1 cellular context compared by ENCODE assay signal in genomic region chr17:76737676-76738467, GRCh38.
TF ChIP-seq lines count a peak whose summit lies in the region.

Gene MFSD11, plus strand, starts transcription at chr17:76738119. Its CDS starts 234 bp downstream, at chr17:76738353.

TF ChIP-seq in K562, 482 proteins besides CTCF, POLR2A, EP300 and RAD21 (continued from another document and continues in another):
- TF ChIP-seq RNF219 (CRISPR knock-in tag; IDR thresholded peaks at IDR 0.05) (no peak), GATAD2B (IDR thresholded peaks at IDR 0.05; ENCODE audit: borderline replicate concordance) (no peak; the same call in 1 of the 2 replicates), ZNF324 (CRISPR knock-in tag; IDR thresholded peaks at IDR 0.05) (no peak), SRSF7 (optimal IDR thresholded peaks at IDR 0.05; ENCODE audit: low read depth, low read length) (no peak), ZNF384 (IDR thresholded peaks at IDR 0.05; ENCODE audit: low read depth, low read length) (peak; percentile 0; the same call in 1 of the 2 replicates), THRB (CRISPR knock-in tag; conservative IDR thresholded peaks at IDR 0.05) (no peak), MXD1 (CRISPR knock-in tag; IDR thresholded peaks at IDR 0.05; ENCODE audit: borderline replicate concordance, poor library complexity, severe bottlenecking) (no peak), CHCHD3 (CRISPR knock-in tag; IDR thresholded peaks at IDR 0.05) (no peak), ESRRB (CRISPR knock-in tag; IDR thresholded peaks at IDR 0.05; ENCODE audit: borderline replicate concordance) (no peak), ERF (CRISPR knock-in tag; IDR thresholded peaks at IDR 0.05) (peak; percentile 85; the same call in 1 of the 2 replicates), HINFP (tag; conservative IDR thresholded peaks at IDR 0.05; ENCODE audit: low read depth) (no peak), FOXJ3 (CRISPR knock-in tag; IDR thresholded peaks at IDR 0.05) (no peak), ZNF644 (tag; IDR thresholded peaks at IDR 0.05; ENCODE audit: low read depth) (no peak), GATAD2A (IDR thresholded peaks at IDR 0.05) (no peak), PRPF4 (IDR thresholded peaks at IDR 0.05; ENCODE audit: insufficient read depth, low read depth, low read length, poor library complexity, severe bottlenecking) (no peak), NFIC (IDR thresholded peaks at IDR 0.05) (peak; percentile 81), SAP30 (IDR thresholded peaks at IDR 0.05; ENCODE audit: borderline replicate concordance, insufficient read depth, low read depth, low read length, poor library complexity, severe bottlenecking) (peak; percentile 83), PREB (CRISPR knock-in tag; IDR thresholded peaks at IDR 0.05) (peak; percentile 77; the same call in 1 of the 2 replicates), ZNF77 (CRISPR knock-in tag; IDR thresholded peaks at IDR 0.05) (no peak), SMAD1 (IDR thresholded peaks at IDR 0.05; ENCODE audit: low read depth, low read length, partially characterized antibody) (no peak), CREBBP (IDR thresholded peaks at IDR 0.05; ENCODE audit: low read depth, low read length) (no peak), ZHX1 (conservative IDR thresholded peaks at IDR 0.05; ENCODE audit: low read length) (no peak), KLF16 (IDR thresholded peaks at IDR 0.05) (no peak), CLOCK (CRISPR knock-in tag; IDR thresholded peaks at IDR 0.05; ENCODE audit: borderline replicate concordance) (no peak), NFRKB (IDR thresholded peaks at IDR 0.05; ENCODE audit: low read depth) (peak; percentile 21; the same call in 1 of the 2 replicates), ARID2 (IDR thresholded peaks at IDR 0.05) (no peak), ASH1L (IDR thresholded peaks at IDR 0.05; ENCODE audit: borderline replicate concordance, low read depth, partially characterized antibody) (no peak), HIVEP1 (CRISPR knock-in tag; IDR thresholded peaks at IDR 0.05) (no peak), HMGN3 (IDR thresholded peaks at IDR 0.05; ENCODE audit: borderline replicate concordance, extremely low read depth, insufficient read length, low read depth, low read length) (peak; percentile 87), PHF8 (IDR thresholded peaks at IDR 0.05; ENCODE audit: borderline replicate concordance, low read length) (peak; percentile 76; the same call in 1 of the 2 replicates), ZNF12 (CRISPR knock-in tag; IDR thresholded peaks at IDR 0.05) (no peak), NUFIP1 (IDR thresholded peaks at IDR 0.05; ENCODE audit: partially characterized antibody) (no peak), NKRF (IDR thresholded peaks at IDR 0.05; ENCODE audit: borderline replicate concordance) (peak; percentile 78), MCM3 (IDR thresholded peaks at IDR 0.05) (no peak), ZSCAN32 (CRISPR knock-in tag; IDR thresholded peaks at IDR 0.05) (no peak), SMAD4 (CRISPR knock-in tag; conservative IDR thresholded peaks at IDR 0.05) (peak; percentile 86), MIER1 (IDR thresholded peaks at IDR 0.05; ENCODE audit: low read depth) (no peak), CBX8 (IDR thresholded peaks at IDR 0.05; ENCODE audit: borderline replicate concordance, extremely low read depth, low read depth, low read length, poor library complexity, severe bottlenecking) (no peak), RBM17 (IDR thresholded peaks at IDR 0.05; ENCODE audit: borderline replicate concordance, low read depth, low read length) (no peak), ZKSCAN8 (CRISPR knock-in tag; IDR thresholded peaks at IDR 0.05) (no peak), ZNF444 (CRISPR knock-in tag; IDR thresholded peaks at IDR 0.05) (no peak), NR2C1 (IDR thresholded peaks at IDR 0.05) (no peak), NR2C1 (tag; IDR thresholded peaks at IDR 0.05) (peak; percentile 4; the same call in 1 of the 2 replicates), KLF10 (CRISPR knock-in tag; IDR thresholded peaks at IDR 0.05) (no peak), FOS (IDR thresholded peaks at IDR 0.05; ENCODE audit: extremely low read depth, insufficient read length) (peak; percentile 33), MECOM (CRISPR knock-in tag; IDR thresholded peaks at IDR 0.05) (0 out of 2 replicates have a peak, but pooled peaks have one; percentile 23), MEF2D (tag; conservative IDR thresholded peaks at IDR 0.05; ENCODE audit: low read depth) (no peak), PCBP1 (IDR thresholded peaks at IDR 0.05; ENCODE audit: low read depth, low read length, poor library complexity, severe bottlenecking) (no peak), SUPT5H (IDR thresholded peaks at IDR 0.05) (peak; percentile 63), XRCC4 (IDR thresholded peaks at IDR 0.05; ENCODE audit: extremely low read depth, insufficient read depth, insufficient read length) (no peak), USF1 (CRISPR knock-in tag; IDR thresholded peaks at IDR 0.05) (peak; percentile 95), BCL6 (CRISPR knock-in tag; IDR thresholded peaks at IDR 0.05) (no peak), ZNF586 (CRISPR knock-in tag; conservative IDR thresholded peaks at IDR 0.05) (no peak), ZNF311 (CRISPR knock-in tag; IDR thresholded peaks at IDR 0.05) (no peak)
